Comparison of ENCODE assay signal across 15 cellular contexts in genomic region chr18:13932285-13933025, GRCh38. TPM values are rescaled to one million over a fixed set of nuclear protein-coding genes. Genes with fewer than 3 reads are reported as not detected.
DNase-seq lines count a peak whose midpoint lies in the region; ATAC-seq and TF ChIP-seq lines count a peak whose summit lies in the region.
"Had no signal": no experiment of that assay in that cellular context is flagged by ENCODE, and none has a peak within 500 bp of the region (broad histone marks: within the 10 kb centered on the region; RNA-seq: fewer than 3 reads in every experiment).

No MANE protein-coding gene starts in this region.

- ATAC-seq in stimulated activated naive CD8-positive, alpha-beta T cell treated with anti-CD3 and anti-CD28 coated beads, Interleukin-15, Interleukin-2, amounts not matched to agents 100 U/mL and 50 U/mL, for 24 hours = no peak
- ATAC-seq: HCT116, K562 had no signal

- H3K4me3 Mint-ChIP-seq in progenitor cell of endocrine pancreas (ENCODE audit: low read depth) (no peak overlapping the region), type B pancreatic cell (no peak overlapping the region)
- H3K4me3 Mint-ChIP-seq: CD8-positive, alpha-beta memory T cell had no signal

- H3K36me3 Mint-ChIP-seq in progenitor cell of endocrine pancreas (ENCODE audit: insufficient read depth) = no peaks in the 10 kb centered on the region
- no peaks in the 10 kb centered on the region for H3K36me3 Mint-ChIP-seq in type B pancreatic cell
- H3K36me3 Mint-ChIP-seq: CD8-positive, alpha-beta memory T cell had no signal

- no peak for TF ChIP-seq CTCF in progenitor cell of endocrine pancreas (IDR thresholded peaks at IDR 0.05; ENCODE audit: unreplicated experiment)
- no peak for TF ChIP-seq CTCF in type B pancreatic cell (conservative IDR thresholded peaks at IDR 0.05)

- H3K4me1 Mint-ChIP-seq in progenitor cell of endocrine pancreas (ENCODE audit: low read depth) (no peaks in the 10 kb centered on the region), type B pancreatic cell (ENCODE audit: unreplicated experiment) (no peaks in the 10 kb centered on the region)
- H3K4me1 Mint-ChIP-seq: CD8-positive, alpha-beta memory T cell had no signal

- DNase-seq in ELF-1 (ENCODE audit: low read depth, low spot score) (peak; percentile 84), NCI-H345 treated with DMSO at 0.1 percent for 48 hours (lab: John Stamatoyannopoulos, UW; ENCODE audit: unreplicated experiment) (peak; percentile 14), iPS DF 19.7 (ENCODE audit: low read depth, low spot score) (peak; percentile 5), progenitor cell of endocrine pancreas (ENCODE audit: low spot score, unreplicated experiment) (no peak), type B pancreatic cell (ENCODE audit: extremely low spot score, unreplicated experiment) (no peak), SKM-1 treated with dmso at 0.1 percent for 144 hours (lab: John Stamatoyannopoulos, UW; ENCODE audit: unreplicated experiment) (no peak)
- DNase-seq in stimulated activated naive CD8-positive, alpha-beta T cell treated with anti-CD3 and anti-CD28 coated beads, Interleukin-15, Interleukin-2, amounts not matched to agents 100 U/mL and 50 U/mL, for 24 hours = no peak
- DNase-seq: 8988T; AML-193; Caco-2; CD8-positive, alpha-beta memory T cell; DND-41; GF-D8 had no signal

- H3K27me3 Mint-ChIP-seq in progenitor cell of endocrine pancreas (no peaks in the 10 kb centered on the region), type B pancreatic cell (no peaks in the 10 kb centered on the region)

- H3K9me3 Mint-ChIP-seq in progenitor cell of endocrine pancreas (ENCODE audit: low read depth) (peaks cover 5% of the 10 kb centered on the region), type B pancreatic cell (no peaks in the 10 kb centered on the region)

- H3K27ac Mint-ChIP-seq in progenitor cell of endocrine pancreas (peak overlapping the region; percentile 58), type B pancreatic cell (no peak overlapping the region)
- H3K27ac Mint-ChIP-seq: CD8-positive, alpha-beta memory T cell had no signal

RNA-seq across cellular contexts. Expression of gene MC2R, which starts 17.1 kb away (rescaled TPM):
- not detected in 2 replicates for total RNA-seq in progenitor cell of endocrine pancreas
- total RNA-seq in type B pancreatic cell (ENCODE audit: low replicate concordance) = not detected in 2 replicates
- total RNA-seq: Caco-2; CD8-positive, alpha-beta memory T cell; K562 had no signal

Comparison
In these comparisons a context has a peak if more than half of its experiments do, and no peak if none do; other contexts are left out.
1. DNase-seq: peak in ELF-1 (single experiment), NCI-H345 treated with DMSO at 0.1 percent for 48 hours (single experiment) and iPS DF 19.7 (single experiment); none in progenitor cell of endocrine pancreas (single experiment), stimulated activated naive CD8-positive, alpha-beta T cell treated with anti-CD3 and anti-CD28 coated beads, Interleukin-15, Interleukin-2, amounts not matched to agents 100 U/mL and 50 U/mL, for 24 hours (single experiment), type B pancreatic cell (single experiment) and SKM-1 treated with dmso at 0.1 percent for 144 hours (single experiment).